In genomic region chr22:40407831-40408717, GRCh38 we compare ENCODE assay signal across 21 cellular contexts. TPM values are rescaled to one million over a fixed set of nuclear protein-coding genes. Genes with fewer than 3 reads are reported as not detected.
DNase-seq lines count a peak whose midpoint lies in the region; ATAC-seq and TF ChIP-seq lines count a peak whose summit lies in the region.
"Had no signal": no experiment of that assay in that cellular context is flagged by ENCODE, and none has a peak within 500 bp of the region (broad histone marks: within the 10 kb centered on the region; RNA-seq: fewer than 3 reads in every experiment).

No MANE protein-coding gene starts in this region.

- H3K27ac Mint-ChIP-seq in stimulated activated effector memory CD8-positive, alpha-beta T cell treated with anti-CD3 and anti-CD28 coated beads, Interleukin-12 subunit alpha, Interleukin-12 subunit beta, amount 100 ng/mL, for 72 hours, result peak overlapping the region; percentile 26
- H3K27ac Mint-ChIP-seq in activated CD8-positive, alpha-beta memory T cell treated with anti-CD3 and anti-CD28 coated beads, Interleukin-2, amount 10 ng/mL, durations not matched to agents 7 days and 5 days, result no peak overlapping the region
- H3K27ac Mint-ChIP-seq: HFFc6, nephron, progenitor cell of endocrine pancreas had no signal

- intact Hi-C loops in Right ventricle myocardium superior (cut with DNase I) (no loop called here), left cardiac atrium (cut with DNase I) (no loop called here)

- no peaks in the 10 kb centered on the region for H3K9me3 Mint-ChIP-seq in stimulated activated effector memory CD8-positive, alpha-beta T cell treated with anti-CD3 and anti-CD28 coated beads, Interleukin-12 subunit alpha, Interleukin-12 subunit beta, amount 100 ng/mL, for 72 hours
- no peaks in the 10 kb centered on the region for H3K9me3 Mint-ChIP-seq in activated CD8-positive, alpha-beta memory T cell treated with anti-CD3 and anti-CD28 coated beads, Interleukin-2, amount 10 ng/mL, durations not matched to agents 7 days and 5 days (ENCODE audit: low read depth)
- H3K9me3 Mint-ChIP-seq: CD8-positive, alpha-beta memory T cell; HFFc6; nephron had no signal

- H3K27ac ChIP-seq in OCI-LY1 (ENCODE audit: low read depth, low read length, poor library complexity, severe bottlenecking), result peak overlapping the region; percentile 42
- H3K27ac ChIP-seq: heart left ventricle, thoracic aorta had no signal

- H3K36me3 Mint-ChIP-seq in stimulated activated effector memory CD8-positive, alpha-beta T cell treated with anti-CD3 and anti-CD28 coated beads, Interleukin-12 subunit alpha, Interleukin-12 subunit beta, amount 100 ng/mL, for 72 hours, result peaks cover 89% of the 10 kb centered on the region
- H3K36me3 Mint-ChIP-seq in activated CD8-positive, alpha-beta memory T cell treated with anti-CD3 and anti-CD28 coated beads, Interleukin-2, amount 10 ng/mL, durations not matched to agents 7 days and 5 days, result peaks cover 16% of the 10 kb centered on the region

- no peak overlapping the region for H3K9ac ChIP-seq in OCI-LY1 (ENCODE audit: low read length)

- no peak for DNase-seq in Right ventricle myocardium superior
- DNase-seq in left cardiac atrium, result no peak
- peak; percentile 58 for DNase-seq in epithelial cell of esophagus (ENCODE audit: low read depth)
- DNase-seq in stimulated activated effector memory CD8-positive, alpha-beta T cell treated with anti-CD3 and anti-CD28 coated beads, Interleukin-12 subunit alpha, Interleukin-12 subunit beta, amount 100 ng/mL, for 72 hours (ENCODE audit: low spot score in 2 of 2), result no peak
- no peak for DNase-seq in T1000 (lab: John Stamatoyannopoulos, UW)
- DNase-seq in DMS 273 treated with DMSO at 0.1 percent for 48 hours (lab: John Stamatoyannopoulos, UW), result no peak
- no peak for DNase-seq in activated CD8-positive, alpha-beta memory T cell treated with anti-CD3 and anti-CD28 coated beads, Interleukin-2, amount 10 ng/mL, durations not matched to agents 7 days and 5 days
- DNase-seq: activated CD4-positive, alpha-beta T cell treated with anti-CD3 and anti-CD28 coated beads for 1 hour; CD8-positive, alpha-beta memory T cell; cortex of kidney; GDM1; heart left ventricle; HFFc6; NCI-H1048; NCI-H2081; NCI-H82; SHP77 treated with DMSO at 0.1 percent for 48 hours had no signal

- TF ChIP-seq CTCF in OCI-LY1 (IDR thresholded peaks at IDR 0.05; ENCODE audit: low read length) (no peak), epithelial cell of esophagus (IDR thresholded peaks at IDR 0.05; ENCODE audit: insufficient read depth, low read depth, low read length, missing control alignments) (no peak)

- H3K9me3 ChIP-seq in OCI-LY1 (ENCODE audit: low read length), result no peaks in the 10 kb centered on the region
- H3K9me3 ChIP-seq: heart left ventricle, thoracic aorta had no signal

- H2AFZ ChIP-seq in OCI-LY1 (ENCODE audit: low read length), result no peak overlapping the region

- H3K4me2 ChIP-seq in OCI-LY1 (ENCODE audit: low read length), result no peak overlapping the region

- peaks cover 25% of the 10 kb centered on the region for H3K4me1 Mint-ChIP-seq in stimulated activated effector memory CD8-positive, alpha-beta T cell treated with anti-CD3 and anti-CD28 coated beads, Interleukin-12 subunit alpha, Interleukin-12 subunit beta, amount 100 ng/mL, for 72 hours
- peaks cover 12% of the 10 kb centered on the region for H3K4me1 Mint-ChIP-seq in activated CD8-positive, alpha-beta memory T cell treated with anti-CD3 and anti-CD28 coated beads, Interleukin-2, amount 10 ng/mL, durations not matched to agents 7 days and 5 days

- no peaks in the 10 kb centered on the region for H3K9me2 ChIP-seq in OCI-LY1 (ENCODE audit: low read depth, low read length)

- H3K4me3 ChIP-seq in OCI-LY1 (ENCODE audit: low read depth, low read length, poor library complexity, severe bottlenecking) (no peak overlapping the region), epithelial cell of esophagus (ENCODE audit: low read length) (no peak overlapping the region)
- H3K4me3 ChIP-seq: heart left ventricle, thoracic aorta had no signal

- peak; percentile 3 for ATAC-seq in Right ventricle myocardium superior (ENCODE audit: poor library complexity)
- ATAC-seq in left cardiac atrium, result no peak
- ATAC-seq in stimulated activated effector memory CD8-positive, alpha-beta T cell treated with anti-CD3 and anti-CD28 coated beads, Interleukin-12 subunit alpha, Interleukin-12 subunit beta, amount 100 ng/mL, for 72 hours, result no peak
- no peak for ATAC-seq in activated CD8-positive, alpha-beta memory T cell treated with anti-CD3 and anti-CD28 coated beads, Interleukin-2, amount 10 ng/mL, durations not matched to agents 7 days and 5 days
- ATAC-seq: heart left ventricle had no signal

- no peaks in the 10 kb centered on the region for H4K20me1 ChIP-seq in OCI-LY1 (ENCODE audit: insufficient read depth, low read length)

- peaks cover 17% of the 10 kb centered on the region for H3K4me1 ChIP-seq in OCI-LY1 (ENCODE audit: insufficient read depth, low read length, severe bottlenecking)

- no peaks in the 10 kb centered on the region for H3K79me2 ChIP-seq in OCI-LY1 (ENCODE audit: insufficient read depth, low read length)

- H3K27me3 ChIP-seq in OCI-LY1 (ENCODE audit: insufficient read depth, low read length), result no peaks in the 10 kb centered on the region
- H3K27me3 ChIP-seq: heart left ventricle had no signal

- peaks cover 95% of the 10 kb centered on the region for H3K36me3 ChIP-seq in OCI-LY1 (ENCODE audit: insufficient read depth, low read length)

- H3K4me3 Mint-ChIP-seq in stimulated activated effector memory CD8-positive, alpha-beta T cell treated with anti-CD3 and anti-CD28 coated beads, Interleukin-12 subunit alpha, Interleukin-12 subunit beta, amount 100 ng/mL, for 72 hours, result no peak overlapping the region
- H3K4me3 Mint-ChIP-seq in activated CD8-positive, alpha-beta memory T cell treated with anti-CD3 and anti-CD28 coated beads, Interleukin-2, amount 10 ng/mL, durations not matched to agents 7 days and 5 days, result no peak overlapping the region
- H3K4me3 Mint-ChIP-seq: HFFc6, nephron had no signal

- 0 out of 2 replicates have a peak, but pooled peaks cover 9% of the 10 kb centered on the region for H3F3A ChIP-seq in OCI-LY1 (ENCODE audit: insufficient read depth, low read length)

- H3K27me3 Mint-ChIP-seq in activated CD8-positive, alpha-beta memory T cell treated with anti-CD3 and anti-CD28 coated beads, Interleukin-2, amount 10 ng/mL, durations not matched to agents 7 days and 5 days, result no peaks in the 10 kb centered on the region
- H3K27me3 Mint-ChIP-seq: CD8-positive, alpha-beta memory T cell; progenitor cell of endocrine pancreas had no signal

- CTCF ChIA-PET in activated CD8-positive, alpha-beta memory T cell treated with anti-CD3 and anti-CD28 coated beads, Interleukin-2, amount 10 ng/mL, durations not matched to agents 7 days and 5 days (lab: Charles Lee), result interaction anchor here (1.1 kb wide), 1 partner anchor 29 kb away, joined by 5 read pairs; no protein-coding TSS in a partner anchor

RNA-seq across cellular contexts. Expression of gene SGSM3, which starts 37.7 kb away (rescaled TPM):
- total RNA-seq in Right ventricle myocardium superior, result 33.6 TPM
- 10 to 100 TPM; 39.1 to 45.3 TPM for total RNA-seq in left cardiac atrium
- 10 to 100 TPM; 57.6 to 86.3 TPM for total RNA-seq in activated CD8-positive, alpha-beta memory T cell treated with anti-CD3 and anti-CD28 coated beads, Interleukin-2, amount 10 ng/mL, durations not matched to agents 7 days and 5 days
